27 cellular contexts compared by ENCODE assay signal in genomic region chr11:92347404-92347803, GRCh38.
"Had no signal": no experiment of that assay in that cellular context is flagged by ENCODE, and none has a peak within 500 bp of the region (broad histone marks: within the 10 kb centered on the region; RNA-seq: fewer than 3 reads in every experiment).

No MANE protein-coding gene starts in this region.

- H3K36me3 ChIP-seq: left ventricle myocardium inferior, neural progenitor cell, neutrophil, ovary, right atrium auricular region, right lobe of liver, transverse colon, upper lobe of left lung, vagina had no signal

- H3K27me3 ChIP-seq: neural progenitor cell, neutrophil, ovary, right atrium auricular region, right lobe of liver, transverse colon, upper lobe of left lung, vagina had no signal

- H3K4me3 ChIP-seq: left ventricle myocardium inferior, lung, neural progenitor cell, ovary, right atrium auricular region, right lobe of liver, smooth muscle cell, transverse colon, upper lobe of left lung, vagina had no signal

- ATAC-seq: left colon; naive thymus-derived CD8-positive, alpha-beta T cell; stimulated activated memory B cell treated with anti-CD40 and anti-IgM and Interleukin-4, amounts not matched to agents 10 μg/mL and 1 μg/mL and 100 μg/mL, for 72 hours; stimulated activated naive CD8-positive, alpha-beta T cell treated with anti-CD3 and anti-CD28 coated beads, Interleukin-15, amount 100 ng/mL, for 72 hours had no signal

- H3K9me3 Mint-ChIP-seq: nephron; neural progenitor cell; stimulated activated naive CD8-positive, alpha-beta T cell treated with anti-CD3 and anti-CD28 coated beads, Interleukin-15, amount 100 ng/mL, for 72 hours had no signal

- H3K4me2 ChIP-seq: neural progenitor cell, smooth muscle cell had no signal

- H3K27ac ChIP-seq: left ventricle myocardium inferior, neural progenitor cell, neutrophil, ovary, right atrium auricular region, right lobe of liver, transverse colon, upper lobe of left lung, vagina had no signal

- H3K4me1 Mint-ChIP-seq: immature natural killer cell; naive thymus-derived CD8-positive, alpha-beta T cell; stimulated activated memory B cell treated with anti-CD40 and anti-IgM and Interleukin-4, amounts not matched to agents 10 μg/mL and 1 μg/mL and 100 μg/mL, for 72 hours; stimulated activated naive CD8-positive, alpha-beta T cell treated with anti-CD3 and anti-CD28 coated beads, Interleukin-15, amount 100 ng/mL, for 72 hours had no signal

- H3K9me3 ChIP-seq: left ventricle myocardium inferior, neutrophil, ovary, right atrium auricular region, right lobe of liver, transverse colon, upper lobe of left lung, vagina had no signal

- H3K27ac Mint-ChIP-seq: immature natural killer cell; naive thymus-derived CD8-positive, alpha-beta T cell; nephron; neural progenitor cell; progenitor cell of endocrine pancreas; stimulated activated memory B cell treated with anti-CD40 and anti-IgM and Interleukin-4, amounts not matched to agents 10 μg/mL and 1 μg/mL and 100 μg/mL, for 72 hours; stimulated activated naive CD8-positive, alpha-beta T cell treated with anti-CD3 and anti-CD28 coated beads, Interleukin-15, amount 100 ng/mL, for 72 hours had no signal

- H3K36me3 Mint-ChIP-seq: immature natural killer cell; naive thymus-derived CD8-positive, alpha-beta T cell; stimulated activated memory B cell treated with anti-CD40 and anti-IgM and Interleukin-4, amounts not matched to agents 10 μg/mL and 1 μg/mL and 100 μg/mL, for 72 hours had no signal

- H3K4me3 Mint-ChIP-seq: immature natural killer cell; naive thymus-derived CD8-positive, alpha-beta T cell; nephron; neural progenitor cell; stimulated activated memory B cell treated with anti-CD40 and anti-IgM and Interleukin-4, amounts not matched to agents 10 μg/mL and 1 μg/mL and 100 μg/mL, for 72 hours; stimulated activated naive CD8-positive, alpha-beta T cell treated with anti-CD3 and anti-CD28 coated beads, Interleukin-15, amount 100 ng/mL, for 72 hours had no signal

- H3K4me1 ChIP-seq: left ventricle myocardium inferior, right atrium auricular region, transverse colon, upper lobe of left lung, vagina had no signal

- H3K27me3 Mint-ChIP-seq: progenitor cell of endocrine pancreas; stimulated activated memory B cell treated with anti-CD40 and anti-IgM and Interleukin-4, amounts not matched to agents 10 μg/mL and 1 μg/mL and 100 μg/mL, for 72 hours had no signal

- DNase-seq: hippocampal formation; immature natural killer cell; kidney; left colon; left ventricle myocardium inferior; midbrain; naive thymus-derived CD8-positive, alpha-beta T cell; ovary; right lobe of liver; stimulated activated CD4-positive, alpha-beta T cell treated with anti-CD3 and anti-CD28 coated beads, Interleukin-1b, Interleukin-23, amount 100 ng/mL, for 48 hours; stimulated activated CD4-positive, alpha-beta T cell treated with anti-CD3 and anti-CD28 coated beads, Interleukin-2, amount 100 ng/mL, for 48 hours; stimulated activated CD4-positive, alpha-beta T cell treated with anti-CD3 and anti-CD28 coated beads, Interleukin-4, amount 100 ng/mL, for 4 hours; stimulated activated CD8-positive, alpha-beta memory T cell treated with anti-CD3 and anti-CD28 coated beads, Interleukin-4, amount 100 ng/mL, for 48 hours; stimulated activated naive CD4-positive, alpha-beta T cell treated with Interleukin-2 at 50 U/mL for 16 hours; stimulated activated naive CD8-positive, alpha-beta T cell treated with anti-CD3 and anti-CD28 coated beads, Interleukin-15, amount 100 ng/mL, for 72 hours; substantia nigra; transverse colon; upper lobe of left lung had no signal

- H3K9ac ChIP-seq: neural progenitor cell had no signal
